Comparison of ENCODE assay signal across 1 cellular context in genomic region chr1:111236806-111237205, GRCh38.
TF ChIP-seq lines count a peak whose summit lies in the region.

No MANE protein-coding gene starts in this region.

TF ChIP-seq in GM23338, 12 proteins besides CTCF, POLR2A, EP300 and RAD21:
- TF ChIP-seq, protein P1, sequence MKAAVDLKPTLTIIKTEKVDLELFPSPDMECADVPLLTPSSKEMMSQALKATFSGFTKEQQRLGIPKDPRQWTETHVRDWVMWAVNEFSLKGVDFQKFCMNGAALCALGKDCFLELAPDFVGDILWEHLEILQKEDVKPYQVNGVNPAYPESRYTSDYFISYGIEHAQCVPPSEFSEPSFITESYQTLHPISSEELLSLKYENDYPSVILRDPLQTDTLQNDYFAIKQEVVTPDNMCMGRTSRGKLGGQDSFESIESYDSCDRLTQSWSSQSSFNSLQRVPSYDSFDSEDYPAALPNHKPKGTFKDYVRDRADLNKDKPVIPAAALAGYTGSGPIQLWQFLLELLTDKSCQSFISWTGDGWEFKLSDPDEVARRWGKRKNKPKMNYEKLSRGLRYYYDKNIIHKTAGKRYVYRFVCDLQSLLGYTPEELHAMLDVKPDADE (IDR thresholded peaks at IDR 0.05) = no peak
- TF ChIP-seq STAT1 (IDR thresholded peaks at IDR 0.05; ENCODE audit: unreplicated experiment) = no peak
- no peak for TF ChIP-seq CREB1 (CRISPR knock-in tag; IDR thresholded peaks at IDR 0.05; ENCODE audit: low read depth)
- no peak for TF ChIP-seq EZH2phosphoT487 (IDR thresholded peaks at IDR 0.05; ENCODE audit: unreplicated experiment)
- no peak for TF ChIP-seq ZNF114 (CRISPR knock-in tag; IDR thresholded peaks at IDR 0.05)
- TF ChIP-seq, protein P2, sequence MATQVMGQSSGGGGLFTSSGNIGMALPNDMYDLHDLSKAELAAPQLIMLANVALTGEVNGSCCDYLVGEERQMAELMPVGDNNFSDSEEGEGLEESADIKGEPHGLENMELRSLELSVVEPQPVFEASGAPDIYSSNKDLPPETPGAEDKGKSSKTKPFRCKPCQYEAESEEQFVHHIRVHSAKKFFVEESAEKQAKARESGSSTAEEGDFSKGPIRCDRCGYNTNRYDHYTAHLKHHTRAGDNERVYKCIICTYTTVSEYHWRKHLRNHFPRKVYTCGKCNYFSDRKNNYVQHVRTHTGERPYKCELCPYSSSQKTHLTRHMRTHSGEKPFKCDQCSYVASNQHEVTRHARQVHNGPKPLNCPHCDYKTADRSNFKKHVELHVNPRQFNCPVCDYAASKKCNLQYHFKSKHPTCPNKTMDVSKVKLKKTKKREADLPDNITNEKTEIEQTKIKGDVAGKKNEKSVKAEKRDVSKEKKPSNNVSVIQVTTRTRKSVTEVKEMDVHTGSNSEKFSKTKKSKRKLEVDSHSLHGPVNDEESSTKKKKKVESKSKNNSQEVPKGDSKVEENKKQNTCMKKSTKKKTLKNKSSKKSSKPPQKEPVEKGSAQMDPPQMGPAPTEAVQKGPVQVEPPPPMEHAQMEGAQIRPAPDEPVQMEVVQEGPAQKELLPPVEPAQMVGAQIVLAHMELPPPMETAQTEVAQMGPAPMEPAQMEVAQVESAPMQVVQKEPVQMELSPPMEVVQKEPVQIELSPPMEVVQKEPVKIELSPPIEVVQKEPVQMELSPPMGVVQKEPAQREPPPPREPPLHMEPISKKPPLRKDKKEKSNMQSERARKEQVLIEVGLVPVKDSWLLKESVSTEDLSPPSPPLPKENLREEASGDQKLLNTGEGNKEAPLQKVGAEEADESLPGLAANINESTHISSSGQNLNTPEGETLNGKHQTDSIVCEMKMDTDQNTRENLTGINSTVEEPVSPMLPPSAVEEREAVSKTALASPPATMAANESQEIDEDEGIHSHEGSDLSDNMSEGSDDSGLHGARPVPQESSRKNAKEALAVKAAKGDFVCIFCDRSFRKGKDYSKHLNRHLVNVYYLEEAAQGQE (IDR thresholded peaks at IDR 0.05; ENCODE audit: unreplicated experiment) = no peak
- no peak for TF ChIP-seq JUNB (IDR thresholded peaks at IDR 0.05; ENCODE audit: unreplicated experiment)
- TF ChIP-seq EZH2 (IDR thresholded peaks at IDR 0.05; ENCODE audit: low read depth, unreplicated experiment) = no peak
- no peak for TF ChIP-seq NANOG (IDR thresholded peaks at IDR 0.05; ENCODE audit: borderline replicate concordance)
- no peak for TF ChIP-seq ZNF331 (CRISPR knock-in tag; IDR thresholded peaks at IDR 0.05; ENCODE audit: low read depth)
- TF ChIP-seq POLR2AphosphoS5 (IDR thresholded peaks at IDR 0.05; ENCODE audit: low read depth) = no peak
- TF ChIP-seq, protein P3, sequence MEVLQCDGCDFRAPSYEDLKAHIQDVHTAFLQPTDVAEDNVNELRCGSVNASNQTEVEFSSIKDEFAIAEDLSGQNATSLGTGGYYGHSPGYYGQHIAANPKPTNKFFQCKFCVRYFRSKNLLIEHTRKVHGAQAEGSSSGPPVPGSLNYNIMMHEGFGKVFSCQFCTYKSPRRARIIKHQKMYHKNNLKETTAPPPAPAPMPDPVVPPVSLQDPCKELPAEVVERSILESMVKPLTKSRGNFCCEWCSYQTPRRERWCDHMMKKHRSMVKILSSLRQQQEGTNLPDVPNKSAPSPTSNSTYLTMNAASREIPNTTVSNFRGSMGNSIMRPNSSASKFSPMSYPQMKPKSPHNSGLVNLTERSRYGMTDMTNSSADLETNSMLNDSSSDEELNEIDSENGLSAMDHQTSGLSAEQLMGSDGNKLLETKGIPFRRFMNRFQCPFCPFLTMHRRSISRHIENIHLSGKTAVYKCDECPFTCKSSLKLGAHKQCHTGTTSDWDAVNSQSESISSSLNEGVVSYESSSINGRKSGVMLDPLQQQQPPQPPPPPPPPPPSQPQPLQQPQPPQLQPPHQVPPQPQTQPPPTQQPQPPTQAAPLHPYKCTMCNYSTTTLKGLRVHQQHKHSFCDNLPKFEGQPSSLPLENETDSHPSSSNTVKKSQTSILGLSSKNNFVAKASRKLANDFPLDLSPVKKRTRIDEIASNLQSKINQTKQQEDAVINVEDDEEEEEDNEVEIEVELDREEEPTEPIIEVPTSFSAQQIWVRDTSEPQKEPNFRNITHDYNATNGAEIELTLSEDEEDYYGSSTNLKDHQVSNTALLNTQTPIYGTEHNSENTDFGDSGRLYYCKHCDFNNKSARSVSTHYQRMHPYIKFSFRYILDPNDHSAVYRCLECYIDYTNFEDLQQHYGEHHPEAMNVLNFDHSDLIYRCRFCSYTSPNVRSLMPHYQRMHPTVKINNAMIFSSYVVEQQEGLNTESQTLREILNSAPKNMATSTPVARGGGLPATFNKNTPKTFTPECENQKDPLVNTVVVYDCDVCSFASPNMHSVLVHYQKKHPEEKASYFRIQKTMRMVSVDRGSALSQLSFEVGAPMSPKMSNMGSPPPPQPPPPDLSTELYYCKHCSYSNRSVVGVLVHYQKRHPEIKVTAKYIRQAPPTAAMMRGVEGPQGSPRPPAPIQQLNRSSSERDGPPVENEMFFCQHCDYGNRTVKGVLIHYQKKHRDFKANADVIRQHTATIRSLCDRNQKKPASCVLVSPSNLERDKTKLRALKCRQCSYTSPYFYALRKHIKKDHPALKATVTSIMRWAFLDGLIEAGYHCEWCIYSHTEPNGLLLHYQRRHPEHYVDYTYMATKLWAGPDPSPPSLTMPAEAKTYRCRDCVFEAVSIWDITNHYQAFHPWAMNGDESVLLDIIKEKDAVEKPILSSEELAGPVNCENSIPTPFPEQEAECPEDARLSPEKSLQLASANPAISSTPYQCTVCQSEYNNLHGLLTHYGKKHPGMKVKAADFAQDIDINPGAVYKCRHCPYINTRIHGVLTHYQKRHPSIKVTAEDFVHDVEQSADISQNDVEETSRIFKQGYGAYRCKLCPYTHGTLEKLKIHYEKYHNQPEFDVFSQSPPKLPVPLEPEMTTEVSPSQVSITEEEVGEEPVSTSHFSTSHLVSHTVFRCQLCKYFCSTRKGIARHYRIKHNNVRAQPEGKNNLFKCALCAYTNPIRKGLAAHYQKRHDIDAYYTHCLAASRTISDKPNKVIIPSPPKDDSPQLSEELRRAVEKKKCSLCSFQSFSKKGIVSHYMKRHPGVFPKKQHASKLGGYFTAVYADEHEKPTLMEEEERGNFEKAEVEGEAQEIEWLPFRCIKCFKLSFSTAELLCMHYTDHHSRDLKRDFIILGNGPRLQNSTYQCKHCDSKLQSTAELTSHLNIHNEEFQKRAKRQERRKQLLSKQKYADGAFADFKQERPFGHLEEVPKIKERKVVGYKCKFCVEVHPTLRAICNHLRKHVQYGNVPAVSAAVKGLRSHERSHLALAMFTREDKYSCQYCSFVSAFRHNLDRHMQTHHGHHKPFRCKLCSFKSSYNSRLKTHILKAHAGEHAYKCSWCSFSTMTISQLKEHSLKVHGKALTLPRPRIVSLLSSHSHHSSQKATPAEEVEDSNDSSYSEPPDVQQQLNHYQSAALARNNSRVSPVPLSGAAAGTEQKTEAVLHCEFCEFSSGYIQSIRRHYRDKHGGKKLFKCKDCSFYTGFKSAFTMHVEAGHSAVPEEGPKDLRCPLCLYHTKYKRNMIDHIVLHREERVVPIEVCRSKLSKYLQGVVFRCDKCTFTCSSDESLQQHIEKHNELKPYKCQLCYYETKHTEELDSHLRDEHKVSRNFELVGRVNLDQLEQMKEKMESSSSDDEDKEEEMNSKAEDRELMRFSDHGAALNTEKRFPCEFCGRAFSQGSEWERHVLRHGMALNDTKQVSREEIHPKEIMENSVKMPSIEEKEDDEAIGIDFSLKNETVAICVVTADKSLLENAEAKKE (CRISPR knock-in tag; IDR thresholded peaks at IDR 0.05) = no peak
